In the genomic region with DNA sequence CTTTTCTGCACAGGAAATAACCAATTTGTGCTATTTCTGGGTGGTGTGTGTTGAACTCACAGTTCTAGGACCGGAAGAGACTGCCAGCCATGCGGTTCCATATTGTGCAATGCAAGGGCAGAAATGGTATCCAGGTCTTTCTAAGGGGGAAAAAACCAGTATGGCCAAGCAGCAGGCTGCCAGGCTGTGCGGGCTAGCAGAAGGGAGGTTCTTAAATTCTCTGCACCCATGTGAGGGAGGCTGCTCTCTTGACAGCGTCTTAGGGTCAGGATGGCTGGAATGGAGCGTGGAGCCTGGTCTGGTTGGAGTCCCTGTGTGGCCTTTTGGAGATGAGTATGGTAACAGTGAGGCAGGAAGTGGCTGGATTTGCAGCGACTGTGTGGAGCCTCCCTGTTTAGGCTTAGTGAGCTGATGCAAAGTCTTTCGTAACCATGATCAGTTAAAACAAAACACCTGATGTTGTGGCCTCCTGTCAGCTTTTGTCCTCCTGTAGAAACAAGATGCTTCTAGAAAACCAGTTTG, we compare ENCODE assay signal across 8 cellular contexts. TPM values are rescaled to one million over a fixed set of nuclear protein-coding genes. Genes with fewer than 3 reads are reported as not detected.
DNase-seq lines count a peak whose midpoint lies in the region; ATAC-seq and TF ChIP-seq lines count a peak whose summit lies in the region.

No MANE protein-coding gene starts in this region.

- H3K9me3 ChIP-seq in BLaER1 (peaks cover 28% of the 10 kb centered on the region; the same call in 1 of the 2 replicates), iPS-20b (ENCODE audit: insufficient read depth, low read depth, low read length) (no peaks in the 10 kb centered on the region), upper lobe of left lung (no peaks in the 10 kb centered on the region)

- TF ChIP-seq CTCF in upper lobe of left lung (IDR thresholded peaks at IDR 0.05) = no peak

- H3K4me3 ChIP-seq in BLaER1 (peak overlapping the region; percentile 57), iPS-20b (ENCODE audit: low read length) (no peak overlapping the region), upper lobe of left lung (no peak overlapping the region)

- peak; percentile 80 for DNase-seq in UCSD-AML1 (lab: John Stamatoyannopoulos, UW; ENCODE audit: unreplicated experiment)
- DNase-seq in upper lobe of left lung = peak in 1 of 2 donors; percentile 52
- no peak for DNase-seq in stimulated activated CD4-positive, alpha-beta T cell treated with anti-CD3 and anti-CD28 coated beads, Interleukin-4, amount 100 ng/mL, for 1 hour
- DNase-seq in DMS53 treated with DMSO at 0.1 percent for 48 hours (lab: John Stamatoyannopoulos, UW; ENCODE audit: unreplicated experiment) = no peak

- no peaks in the 10 kb centered on the region for H3K27me3 ChIP-seq in BLaER1
- no peaks in the 10 kb centered on the region for H3K27me3 ChIP-seq in iPS-20b (ENCODE audit: insufficient read depth, low read length)
- H3K27me3 ChIP-seq in upper lobe of left lung = no peaks in the 10 kb centered on the region

- TF ChIP-seq POLR2A in upper lobe of left lung (IDR thresholded peaks at IDR 0.05) = no peak

- no peak for TF ChIP-seq EP300 in upper lobe of left lung (IDR thresholded peaks at IDR 0.05)

- H3K36me3 ChIP-seq in BLaER1 = peaks cover 41% of the 10 kb centered on the region
- no peaks in the 10 kb centered on the region for H3K36me3 ChIP-seq in iPS-20b (ENCODE audit: insufficient read depth, low read depth, low read length)
- H3K36me3 ChIP-seq in upper lobe of left lung = no peaks in the 10 kb centered on the region

- peak overlapping the region; percentile 94 for H3K4me2 ChIP-seq in BLaER1

- peak; percentile 44 for ATAC-seq in GM19035 (IDR thresholded peaks at IDR 0.05; ENCODE audit: unreplicated experiment)
- ATAC-seq in HG03196 (IDR thresholded peaks at IDR 0.05; ENCODE audit: unreplicated experiment) = peak; percentile 54
- ATAC-seq in upper lobe of left lung (ENCODE audit: low FRiP score in 2 of 2) = peak in 1 of 2 donors; percentile 62

- H3K4me1 ChIP-seq in BLaER1 = peaks cover 100% of the 10 kb centered on the region
- H3K4me1 ChIP-seq in iPS-20b (ENCODE audit: insufficient read depth, low read length) = peaks cover 38% of the 10 kb centered on the region
- peaks cover 52 to 76% (median 65%) of the 10 kb centered on the region in 4 donors for H3K4me1 ChIP-seq in upper lobe of left lung

- H3K9ac ChIP-seq in BLaER1 = peak overlapping the region; percentile 72
- peak overlapping the region; percentile 1; the same call in 1 of the 2 replicates for H3K9ac ChIP-seq in iPS-20b (ENCODE audit: low read depth, low read length)

- H3K27ac ChIP-seq in BLaER1 (peak overlapping the region; percentile 91), iPS-20b (ENCODE audit: low read length) (no peak overlapping the region), upper lobe of left lung (peak overlapping the region; percentile 57 to 79 (median 64))

- WGBS in upper lobe of left lung, 2 donors = 44 to 60% methylated on average over 7 of the region's 7 CpGs

- H4K20me1 ChIP-seq in BLaER1 = peaks cover 44% of the 10 kb centered on the region

RNA-seq across cellular contexts. Expression of gene NCK2, which starts 52.6 kb away (rescaled TPM):
- total RNA-seq in upper lobe of left lung = 10 to 100 TPM; 29.3 to 48.6 (median 37.9) TPM
